In genomic region chr12:91203610-91204009, GRCh38 we compare ENCODE assay signal across 16 cellular contexts. TPM values are rescaled to one million over a fixed set of nuclear protein-coding genes. Genes with fewer than 3 reads are reported as not detected.
A peak's percentile ranks its signal among the peaks of the same experiment; 100 is the strongest.
DNase-seq lines count a peak whose midpoint lies in the region; ATAC-seq, FAIRE-seq and TF ChIP-seq lines count a peak whose summit lies in the region.
"Had no signal": no experiment of that assay in that cellular context is flagged by ENCODE, and none has a peak within 500 bp of the region (broad histone marks: within the 10 kb centered on the region; RNA-seq: fewer than 3 reads in every experiment).

No MANE protein-coding gene starts in this region.

- H3K27ac ChIP-seq in OCI-LY3 (ENCODE audit: low read length) (no peak overlapping the region), keratinocyte (ENCODE audit: control insufficient read depth, insufficient read depth, low read length) (no peak overlapping the region), osteoblast (ENCODE audit: low read depth, low read length) (no peak overlapping the region), SJCRH30 (no peak overlapping the region)

- no peak for FAIRE-seq in keratinocyte (lab: Jason Lieb, UNC)

- H3K9me3 ChIP-seq in HAP-1 (no peaks in the 10 kb centered on the region), OCI-LY3 (ENCODE audit: insufficient read depth, low read length) (no peaks in the 10 kb centered on the region), keratinocyte (ENCODE audit: control insufficient read depth, low read depth, low read length) (no peaks in the 10 kb centered on the region), osteoblast (ENCODE audit: low read depth, low read length) (no peaks in the 10 kb centered on the region), SJCRH30 (replicated peaks) (no peaks in the 10 kb centered on the region; the same call in 1 of the 2 replicates)

- no peaks in the 10 kb centered on the region for H3K9me1 ChIP-seq in keratinocyte (ENCODE audit: control insufficient read depth, extremely low read depth, insufficient read depth, low read length)

- H2AFZ ChIP-seq in OCI-LY3 (ENCODE audit: low read depth, low read length) (peak overlapping the region; percentile 85), keratinocyte (ENCODE audit: control insufficient read depth, low read length) (peak overlapping the region; percentile 36), osteoblast (ENCODE audit: low read length) (peak overlapping the region; percentile 23)

- H3K4me2 ChIP-seq in OCI-LY3 (ENCODE audit: low read length): peak overlapping the region; percentile 35
- no peak overlapping the region for H3K4me2 ChIP-seq in keratinocyte (ENCODE audit: control insufficient read depth, extremely low read depth, insufficient read depth, low read depth, low read length)
- H3K4me2 ChIP-seq in osteoblast (ENCODE audit: insufficient read depth, low read length): no peak overlapping the region

- H3K4me3 ChIP-seq in HAP-1: no peak overlapping the region
- no peak overlapping the region for H3K4me3 ChIP-seq in OCI-LY3 (ENCODE audit: low read length)
- H3K4me3 ChIP-seq in keratinocyte (ENCODE audit: control insufficient read depth in 2 of 3, extremely low read depth in 1 of 3, insufficient read depth in 2 of 3, low read depth in 1 of 3, low read length in 3 of 3): no peak overlapping the region
- H3K4me3 ChIP-seq in osteoblast (ENCODE audit: insufficient read depth, low read length): no peak overlapping the region
- H3K4me3 ChIP-seq in SJCRH30: no peak overlapping the region

- H3K36me3 ChIP-seq in HAP-1 (replicated peaks) (no peaks in the 10 kb centered on the region), OCI-LY3 (replicated peaks; ENCODE audit: low read depth, low read length) (no peaks in the 10 kb centered on the region), keratinocyte (ENCODE audit: control insufficient read depth in 2 of 2, extremely low read depth in 1 of 2, insufficient read depth in 2 of 2, low read length in 2 of 2) (no peaks in the 10 kb centered on the region), osteoblast (ENCODE audit: insufficient read depth, low read length) (no peaks in the 10 kb centered on the region), SJCRH30 (no peaks in the 10 kb centered on the region)

- H4K20me1 ChIP-seq in OCI-LY3 (ENCODE audit: insufficient read depth, low read length) (no peaks in the 10 kb centered on the region), keratinocyte (ENCODE audit: control insufficient read depth, extremely low read depth, insufficient read depth, low read length) (no peaks in the 10 kb centered on the region), osteoblast (ENCODE audit: insufficient read depth, low read length) (no peaks in the 10 kb centered on the region)

- no peak for TF ChIP-seq CTCF in OCI-LY3 (IDR thresholded peaks at IDR 0.05; ENCODE audit: low read depth, low read length)
- no peak for TF ChIP-seq CTCF in keratinocyte (optimal IDR thresholded peaks at IDR 0.05 in 1 of 3, IDR thresholded peaks at IDR 0.05 in 1 of 3, conservative IDR thresholded peaks at IDR 0.05 in 1 of 3; ENCODE audit: extremely low read depth in 1 of 3, insufficient read depth in 2 of 3, low read length in 3 of 3)
- TF ChIP-seq CTCF in osteoblast (IDR thresholded peaks at IDR 0.05; ENCODE audit: extremely low read depth, low read depth, low read length): no peak

- H3K9ac ChIP-seq in OCI-LY3 (ENCODE audit: low read length) (no peak overlapping the region), keratinocyte (ENCODE audit: control insufficient read depth, extremely low read depth, insufficient read depth, low read length) (no peak overlapping the region)

- H3K4me1 ChIP-seq in HAP-1 (no peaks in the 10 kb centered on the region), OCI-LY3 (ENCODE audit: low read length) (peaks cover 8% of the 10 kb centered on the region), keratinocyte (ENCODE audit: control insufficient read depth, extremely low read depth, insufficient read depth, low read length) (peaks cover 7% of the 10 kb centered on the region), osteoblast (ENCODE audit: insufficient read depth, low read length) (peaks cover 6% of the 10 kb centered on the region), SJCRH30 (no peaks in the 10 kb centered on the region)

- DNase-seq in HAP-1 (ENCODE audit: low spot score in 2 of 2): peak; percentile 15 to 65
- DNase-seq in keratinocyte (ENCODE audit: low read depth, low spot score): no peak
- DNase-seq in osteoblast (ENCODE audit: insufficient read length, low spot score, missing footprints): no peak
- no peak for DNase-seq in cerebellum (ENCODE audit: low spot score)
- no peak for DNase-seq in SJCRH30
- DNase-seq in effector CD4-positive, alpha-beta T cell: no peak
- DNase-seq: EL, GOT3, HFFc6, NCI-H1092, NCI-H187, NCI-H524 treated with DMSO at 0.1 percent for 48 hours, SHP77 had no signal

- H3K27me3 ChIP-seq in HAP-1 (ENCODE audit: low read depth) (peaks cover 2% of the 10 kb centered on the region; the same call in 1 of the 2 replicates), OCI-LY3 (ENCODE audit: low read depth, low read length) (no peaks in the 10 kb centered on the region), keratinocyte (ENCODE audit: control insufficient read depth, extremely low read depth, insufficient read depth, low read length) (no peaks in the 10 kb centered on the region), osteoblast (ENCODE audit: insufficient read depth, low read length) (no peaks in the 10 kb centered on the region), SJCRH30 (peaks cover 3% of the 10 kb centered on the region; the same call in 1 of the 2 replicates)

- dilution Hi-C loops in keratinocyte (cut with MboI; ENCODE audit: extremely low pct_ligation_motif_present, low sequenced_read_pairs): no loop called here

- in situ Hi-C loops in HAP-1 (cut with MboI; ENCODE audit: low sequenced_read_pairs): no loop called here

- ATAC-seq in HG03196 (IDR thresholded peaks at IDR 0.05; ENCODE audit: unreplicated experiment): no peak

- H3K79me2 ChIP-seq in OCI-LY3 (ENCODE audit: low read length): no peaks in the 10 kb centered on the region
- no peaks in the 10 kb centered on the region for H3K79me2 ChIP-seq in keratinocyte (ENCODE audit: control insufficient read depth, insufficient read depth, low read length)
- no peaks in the 10 kb centered on the region for H3K79me2 ChIP-seq in osteoblast (ENCODE audit: insufficient read depth, low read length)

RNA-seq across cellular contexts. Expression of gene DCN, which starts 21.0 kb away (rescaled TPM):
- polyA plus RNA-seq in keratinocyte: 1.1 to 24.8 TPM (median 2.5 TPM) in 3 replicates
- 1.5 TPM for polyA plus RNA-seq in keratinocyte (2011; ENCODE audit: low read depth)
- polyA plus RNA-seq in keratinocyte (2011; cell fraction: cytosol; rRNA removed): 1.8 and 2.8 TPM in 2 replicates
- polyA plus RNA-seq in keratinocyte (2011; cell fraction: nucleus; rRNA removed): 5.1 and 8.2 TPM in 2 replicates
- polyA plus RNA-seq in keratinocyte (2012; ENCODE audit: low replicate concordance): 0.37 and 2.6 TPM in 2 replicates
- 0.26 to 8.8 TPM (median 1.0 TPM) in 3 replicates for polyA minus RNA-seq in keratinocyte
- polyA minus RNA-seq in keratinocyte (2011; cell fraction: cytosol; rRNA and poly(A)+ RNA removed): 0.96 TPM
- polyA minus RNA-seq in keratinocyte (2011; cell fraction: nucleus; rRNA and poly(A)+ RNA removed): 2.4 and 11.3 TPM in 2 replicates
- total RNA-seq in osteoblast: 1,107 and 1,400 TPM in 2 replicates
- 120 TPM for total RNA-seq in cerebellum
- 0.28 and 0.32 TPM in 2 replicates for total RNA-seq in SJCRH30 (2014; rRNA removed; shearing (Covaris generic))
- polyA plus RNA-seq: CD14-positive monocyte had no signal

Comparison
In these comparisons a context has a peak if more than half of its experiments do, and no peak if none do; other contexts are left out.
1. DNase-seq: peak in HAP-1 (2 of 2); none in keratinocyte (single experiment), osteoblast (single experiment), cerebellum (single experiment), SJCRH30 (0 of 2) and effector CD4-positive, alpha-beta T cell (single experiment).
2. H2AFZ ChIP-seq: peak in every context shown above with its lines; median percentile 85 in OCI-LY3; 36 in keratinocyte; 23 in osteoblast.
3. RNA of gene DCN, which starts 21.0 kb away (total RNA-seq): 1,107 to 1,400 TPM in osteoblast and 120 TPM in cerebellum (single experiment); 0.28 to 0.32 TPM in SJCRH30; every median in the first group is over 10 times any median in the second.